Comparison of ENCODE assay signal across 24 cellular contexts in the genomic region with DNA sequence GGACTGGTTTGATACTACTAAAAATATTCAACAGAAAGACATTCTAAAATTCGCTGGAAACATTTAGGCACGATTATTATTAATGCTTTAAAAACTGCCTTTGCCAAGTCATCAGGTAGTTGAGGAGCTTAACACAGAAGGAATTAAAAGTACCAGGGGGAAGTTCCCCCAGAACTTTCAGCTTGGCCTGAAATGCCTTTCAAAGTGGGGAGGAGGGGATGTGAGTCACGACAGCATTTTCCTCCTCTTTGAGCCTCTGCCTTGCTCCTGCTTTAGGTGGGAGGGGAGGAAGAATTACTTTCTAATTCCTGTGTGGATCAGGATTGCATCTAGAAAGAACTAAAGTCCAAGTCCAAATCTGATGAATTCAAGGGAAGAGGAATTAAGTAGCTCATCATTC.
A peak's percentile ranks its signal among the peaks of the same experiment; 100 is the strongest.
DNase-seq lines count a peak whose midpoint lies in the region; ATAC-seq and TF ChIP-seq lines count a peak whose summit lies in the region.
"Had no signal": no experiment of that assay in that cellular context is flagged by ENCODE, and none has a peak within 500 bp of the region (broad histone marks: within the 10 kb centered on the region; RNA-seq: fewer than 3 reads in every experiment).

No MANE protein-coding gene starts in this region.

- intact Hi-C loops in activated CD8-positive, alpha-beta T cell treated with anti-CD3 and anti-CD28 coated beads for 36 hours (cut with micrococcal nuclease): no loop called here
- intact Hi-C loops in PC-3 (cut with micrococcal nuclease): no loop called here

- no peak for ATAC-seq in activated CD8-positive, alpha-beta T cell treated with anti-CD3 and anti-CD28 coated beads for 36 hours
- no peak for ATAC-seq in activated CD8-positive, alpha-beta T cell treated with anti-CD3 and anti-CD28 coated beads, Interleukin-2, amount 10 ng/mL, durations not matched to agents 7 days and 5 days
- ATAC-seq in PC-3: peak; percentile 22; the same call in 1 of the 2 replicates
- ATAC-seq: Panc1, T-helper 17 cell had no signal

- H3K36me3 Mint-ChIP-seq in activated CD8-positive, alpha-beta T cell treated with anti-CD3 and anti-CD28 coated beads for 36 hours (ENCODE audit: low read depth): peaks cover 28% of the 10 kb centered on the region
- peaks cover 2% of the 10 kb centered on the region for H3K36me3 Mint-ChIP-seq in activated CD8-positive, alpha-beta T cell treated with anti-CD3 and anti-CD28 coated beads, Interleukin-2, amount 10 ng/mL, durations not matched to agents 7 days and 5 days (ENCODE audit: low read depth)
- peaks cover 35% of the 10 kb centered on the region for H3K36me3 Mint-ChIP-seq in chondrocyte (ENCODE audit: low read depth)

- H3K9ac ChIP-seq in PC-3 (ENCODE audit: low read length): no peak overlapping the region
- H3K9ac ChIP-seq in skeletal muscle tissue (ENCODE audit: low read depth in 1 of 3, low read length in 3 of 3): no peak overlapping the region

- H3K36me3 ChIP-seq in PC-3 (ENCODE audit: low read depth, low read length) (peaks cover 82% of the 10 kb centered on the region), skeletal muscle tissue (ENCODE audit: control insufficient read depth in 3 of 3, insufficient read depth in 3 of 3, low read length in 3 of 3) (peaks cover 7 to 31% (median 18%) of the 10 kb centered on the region in 3 donors)
- H3K36me3 ChIP-seq: BE2C had no signal

- H3K4me2 ChIP-seq in PC-3 (ENCODE audit: low read length): no peak overlapping the region

- H3F3A ChIP-seq in PC-3 (ENCODE audit: low read length, unreplicated experiment): peaks cover 9% of the 10 kb centered on the region

- H3K27me3 ChIP-seq in PC-3 (ENCODE audit: low read length) (no peaks in the 10 kb centered on the region), skeletal muscle tissue (ENCODE audit: control insufficient read depth in 3 of 3, insufficient read depth in 3 of 3, low read length in 3 of 3) (no peaks in the 10 kb centered on the region)
- H3K27me3 ChIP-seq: BE2C, stomach had no signal

- peaks cover 23% of the 10 kb centered on the region for H4K20me1 ChIP-seq in PC-3 (ENCODE audit: low read length)

- no peak for TF ChIP-seq CTCF in activated CD8-positive, alpha-beta T cell treated with anti-CD3 and anti-CD28 coated beads for 36 hours (IDR thresholded peaks at IDR 0.05)
- no peak for TF ChIP-seq CTCF in PC-3 (conservative IDR thresholded peaks at IDR 0.05; ENCODE audit: low read depth, low read length)
- no peak for TF ChIP-seq CTCF in choroid plexus epithelial cell (conservative IDR thresholded peaks at IDR 0.05; ENCODE audit: low read depth, low read length)
- TF ChIP-seq CTCF in chondrocyte (IDR thresholded peaks at IDR 0.05): no peak

- H3K27ac ChIP-seq in PC-3 (ENCODE audit: low read length) (no peak overlapping the region), skeletal muscle tissue (ENCODE audit: low read depth, low read length) (peak overlapping the region; percentile 16)
- H3K27ac ChIP-seq: stomach had no signal

- H3K9me3 ChIP-seq in PC-3 (ENCODE audit: low read length) (no peaks in the 10 kb centered on the region), skeletal muscle tissue (ENCODE audit: control insufficient read depth in 3 of 3, low read length in 3 of 3) (no peaks in the 10 kb centered on the region)
- H3K9me3 ChIP-seq: BE2C, stomach had no signal

- no peak overlapping the region for H3K4me3 Mint-ChIP-seq in activated CD8-positive, alpha-beta T cell treated with anti-CD3 and anti-CD28 coated beads for 36 hours
- H3K4me3 Mint-ChIP-seq in activated CD8-positive, alpha-beta T cell treated with anti-CD3 and anti-CD28 coated beads, Interleukin-2, amount 10 ng/mL, durations not matched to agents 7 days and 5 days: no peak overlapping the region
- no peak overlapping the region for H3K4me3 Mint-ChIP-seq in chondrocyte (ENCODE audit: unreplicated experiment)
- H3K4me3 Mint-ChIP-seq: central memory CD8-positive, alpha-beta T cell; T-helper 17 cell had no signal

- H3K4me3 ChIP-seq in PC-3 (ENCODE audit: low read length) (no peak overlapping the region), choroid plexus epithelial cell (ENCODE audit: low read depth, low read length) (no peak overlapping the region), skeletal muscle tissue (ENCODE audit: low read length in 3 of 3) (no peak overlapping the region)
- H3K4me3 ChIP-seq: stomach had no signal

- H3K27ac Mint-ChIP-seq in activated CD8-positive, alpha-beta T cell treated with anti-CD3 and anti-CD28 coated beads for 36 hours: peak overlapping the region; percentile 68
- H3K27ac Mint-ChIP-seq in activated CD8-positive, alpha-beta T cell treated with anti-CD3 and anti-CD28 coated beads, Interleukin-2, amount 10 ng/mL, durations not matched to agents 7 days and 5 days: no peak overlapping the region
- no peak overlapping the region for H3K27ac Mint-ChIP-seq in chondrocyte (ENCODE audit: unreplicated experiment)

- POLR2A ChIA-PET in activated CD8-positive, alpha-beta T cell treated with anti-CD3 and anti-CD28 coated beads for 36 hours (lab: Charles Lee): interaction anchor here (0.7 to 2.3 kb wide), 2 partner anchors 8 to 12 kb away, joined by 3 to 6 read pairs; no protein-coding TSS in a partner anchor
- POLR2A ChIA-PET in activated CD8-positive, alpha-beta T cell treated with anti-CD3 and anti-CD28 coated beads, Interleukin-2, amount 10 ng/mL, durations not matched to agents 7 days and 5 days (lab: Charles Lee): no interaction called here
- POLR2A ChIA-PET in PC-3 (lab: Charles Lee; ENCODE audit: unreplicated experiment): interaction anchor here (0.6 kb wide), 1 partner anchor 670 kb away, joined by 4 read pairs; no protein-coding TSS in a partner anchor

- H3K79me2 ChIP-seq in PC-3 (ENCODE audit: low read length): peaks cover 84% of the 10 kb centered on the region

- no peaks in the 10 kb centered on the region for H3K9me3 Mint-ChIP-seq in activated CD8-positive, alpha-beta T cell treated with anti-CD3 and anti-CD28 coated beads for 36 hours
- no peaks in the 10 kb centered on the region for H3K9me3 Mint-ChIP-seq in activated CD8-positive, alpha-beta T cell treated with anti-CD3 and anti-CD28 coated beads, Interleukin-2, amount 10 ng/mL, durations not matched to agents 7 days and 5 days (ENCODE audit: insufficient read depth)
- no peaks in the 10 kb centered on the region for H3K9me3 Mint-ChIP-seq in chondrocyte (ENCODE audit: low read depth)
- H3K9me3 Mint-ChIP-seq: central memory CD8-positive, alpha-beta T cell had no signal

- BruUV-seq in PC-3 (replicated peaks; lab: Mats Ljungman, UMichigan): no TSS peak

- no peak for DNase-seq in activated CD8-positive, alpha-beta T cell treated with anti-CD3 and anti-CD28 coated beads for 36 hours
- no peak for DNase-seq in activated CD8-positive, alpha-beta T cell treated with anti-CD3 and anti-CD28 coated beads, Interleukin-2, amount 10 ng/mL, durations not matched to agents 7 days and 5 days
- DNase-seq in PC-3 (no peak), choroid plexus epithelial cell (ENCODE audit: low read depth) (peak; percentile 46), chondrocyte (ENCODE audit: low spot score) (no peak), Ammon's horn (ENCODE audit: low spot score) (no peak), COLO829 (ENCODE audit: low spot score) (no peak)
- DNase-seq: activated CD4-positive, alpha-beta T cell treated with anti-CD3 and anti-CD28 coated beads for 48 hours; activated CD8-positive, alpha-beta memory T cell treated with anti-CD3 and anti-CD28 coated beads, Interleukin-2, amount 50 U/mL, for 4 hours; aorta; BE2C; Calu3; erythroblast; H7; hippocampal formation; NCI-H2107; NCI-H510A treated with DMSO at 0.1 percent for 48 hours; stimulated activated CD4-positive, alpha-beta T cell treated with anti-CD3 and anti-CD28 coated beads, Interleukin-2, amount 100 ng/mL, for 48 hours; stomach; T-helper 17 cell; trophoblast cell had no signal

- CTCF ChIA-PET in activated CD8-positive, alpha-beta T cell treated with anti-CD3 and anti-CD28 coated beads for 36 hours (lab: Charles Lee): interaction anchor here (0.6 to 1.3 kb wide), 3 partner anchors 18 to 549 kb away, joined by 3 to 4 read pairs (median 3); no protein-coding TSS in a partner anchor
- CTCF ChIA-PET in activated CD8-positive, alpha-beta T cell treated with anti-CD3 and anti-CD28 coated beads, Interleukin-2, amount 10 ng/mL, durations not matched to agents 7 days and 5 days (lab: Charles Lee): interaction anchor here (0.7 to 1.4 kb wide), 2 partner anchors 15 to 107 kb away, joined by 3 read pairs; no protein-coding TSS in a partner anchor
- CTCF ChIA-PET in PC-3 (lab: Charles Lee): no interaction called here

- peaks cover 20% of the 10 kb centered on the region for H3K4me1 Mint-ChIP-seq in activated CD8-positive, alpha-beta T cell treated with anti-CD3 and anti-CD28 coated beads for 36 hours (ENCODE audit: low read depth)
- H3K4me1 Mint-ChIP-seq in activated CD8-positive, alpha-beta T cell treated with anti-CD3 and anti-CD28 coated beads, Interleukin-2, amount 10 ng/mL, durations not matched to agents 7 days and 5 days (ENCODE audit: low read depth): peaks cover 11% of the 10 kb centered on the region
- H3K4me1 Mint-ChIP-seq in chondrocyte (ENCODE audit: low read depth): peaks cover 15% of the 10 kb centered on the region

- peaks cover 8% of the 10 kb centered on the region for H3K4me1 ChIP-seq in PC-3 (ENCODE audit: insufficient read depth, low read length)
- peaks cover 0 to 17% (median 13%) of the 10 kb centered on the region in 3 donors for H3K4me1 ChIP-seq in skeletal muscle tissue (ENCODE audit: control insufficient read depth in 3 of 3, insufficient read depth in 3 of 3, low read length in 3 of 3)
- H3K4me1 ChIP-seq: BE2C had no signal

- H3K9me2 ChIP-seq in PC-3 (replicated peaks; ENCODE audit: low read length): no peaks in the 10 kb centered on the region

- H2AFZ ChIP-seq in PC-3 (ENCODE audit: low read length): no peak overlapping the region

- H3K27me3 Mint-ChIP-seq in activated CD8-positive, alpha-beta T cell treated with anti-CD3 and anti-CD28 coated beads for 36 hours: no peaks in the 10 kb centered on the region
- no peaks in the 10 kb centered on the region for H3K27me3 Mint-ChIP-seq in activated CD8-positive, alpha-beta T cell treated with anti-CD3 and anti-CD28 coated beads, Interleukin-2, amount 10 ng/mL, durations not matched to agents 7 days and 5 days (ENCODE audit: low read depth)
- H3K27me3 Mint-ChIP-seq in chondrocyte (ENCODE audit: low read depth): no peaks in the 10 kb centered on the region
- H3K27me3 Mint-ChIP-seq: central memory CD8-positive, alpha-beta T cell; T-helper 17 cell had no signal
